Comparison of ENCODE assay signal across 18 cellular contexts in genomic region chr7:43723002-43723331, GRCh38.
"Had no signal": no experiment of that assay in that cellular context is flagged by ENCODE, and none has a peak within 500 bp of the region (broad histone marks: within the 10 kb centered on the region; RNA-seq: fewer than 3 reads in every experiment).

No MANE protein-coding gene starts in this region.

- H3K27ac ChIP-seq: SJSA1, SK-N-MC had no signal

- H3K4me3 ChIP-seq: MG63, SJSA1, SK-N-MC had no signal

- H3K27me3 ChIP-seq: MG63, SJSA1 had no signal

- DNase-seq: KBM-7, MG63, NCI-H1092 treated with DMSO at 0.1 percent for 48 hours, NCI-H1436, NCI-H187, NCI-H2029, NCI-H2081 treated with DMSO at 0.1 percent for 48 hours, NCI-H2171, NCI-H226, NCI-H446, NCI-H510A, NCI-H524 treated with DMSO at 0.1 percent for 48 hours, NCI-H69, Right ventricle myocardium superior, RPMI8226, SIG-M5 had no signal

- H3K9me3 ChIP-seq: MG63, SJSA1 had no signal
